ENCODE assay signal across 8 cellular contexts in genomic region chr9:22158983-22159382, GRCh38.
DNase-seq lines count a peak whose midpoint lies in the region; ATAC-seq and TF ChIP-seq lines count a peak whose summit lies in the region.

No MANE protein-coding gene starts in this region.

- no peak overlapping the region for H3K27ac ChIP-seq in effector memory CD4-positive, alpha-beta T cell (ENCODE audit: insufficient read depth, low read length, poor library complexity, severe bottlenecking)
- no peak overlapping the region for H3K27ac ChIP-seq in H9 (ENCODE audit: insufficient read length, low read depth, low read length)

- no peaks in the 10 kb centered on the region for H3K36me3 ChIP-seq in effector memory CD4-positive, alpha-beta T cell (ENCODE audit: control insufficient read depth, insufficient read depth, low read length)

- no peaks in the 10 kb centered on the region for H3K79me2 ChIP-seq in H9 (ENCODE audit: insufficient read depth, low read length)

- H3T11ph ChIP-seq in H9 (ENCODE audit: low read length), result no peak overlapping the region

- no peak overlapping the region for H2AFZ ChIP-seq in H9 (ENCODE audit: low read length)

- intact Hi-C loops in Right ventricle myocardium superior (cut with DNase I) (no loop called here), sciatic nerve (cut with DNase I) (no loop called here)

- H3K27me3 Mint-ChIP-seq in HFFc6 (ENCODE audit: insufficient read depth) (no peaks in the 10 kb centered on the region), H9 (ENCODE audit: low read depth) (no peaks in the 10 kb centered on the region)
- H3K27me3 Mint-ChIP-seq in activated naive CD4-positive, alpha-beta T cell treated with anti-CD3 and anti-CD28 coated beads, Interleukin-2, amount 10 ng/mL, durations not matched to agents 7 days and 5 days, result peaks cover 27% of the 10 kb centered on the region

- TF ChIP-seq CTCF in HFFc6 (IDR thresholded peaks at IDR 0.05), result no peak
- no peak for TF ChIP-seq CTCF in H9 (conservative IDR thresholded peaks at IDR 0.05)

- no peak overlapping the region for H3K23ac ChIP-seq in H9 (ENCODE audit: insufficient read length, low read depth, low read length)

- H2BK5ac ChIP-seq in H9 (ENCODE audit: insufficient read length, low read length), result no peak overlapping the region

- no peaks in the 10 kb centered on the region for H3K4me1 ChIP-seq in effector memory CD4-positive, alpha-beta T cell (ENCODE audit: control insufficient read depth, insufficient read depth, low read length, poor library complexity, severe bottlenecking)
- no peaks in the 10 kb centered on the region for H3K4me1 ChIP-seq in H9 (ENCODE audit: insufficient read depth, low read length)

- H3K4me3 ChIP-seq in effector memory CD4-positive, alpha-beta T cell (ENCODE audit: insufficient read depth, low read depth, low read length, poor library complexity, severe bottlenecking), result no peak overlapping the region

- H3K36me3 Mint-ChIP-seq in HFFc6 (ENCODE audit: low read depth) (no peaks in the 10 kb centered on the region), H9 (ENCODE audit: insufficient read depth in 1 of 3, low read depth in 3 of 3) (no peaks in the 10 kb centered on the region)
- no peaks in the 10 kb centered on the region for H3K36me3 Mint-ChIP-seq in activated naive CD4-positive, alpha-beta T cell treated with anti-CD3 and anti-CD28 coated beads, Interleukin-2, amount 10 ng/mL, durations not matched to agents 7 days and 5 days

- H2AK5ac ChIP-seq in H9 (ENCODE audit: insufficient read length, low read length), result no peak overlapping the region

- no peaks in the 10 kb centered on the region for H3K27me3 ChIP-seq in effector memory CD4-positive, alpha-beta T cell (replicated peaks; ENCODE audit: control insufficient read depth, insufficient read depth, low read length, poor library complexity, severe bottlenecking)
- no peaks in the 10 kb centered on the region for H3K27me3 ChIP-seq in H9 (ENCODE audit: insufficient read depth, low read length)

- no peak overlapping the region for H4K91ac ChIP-seq in H9 (ENCODE audit: insufficient read length, low read depth, low read length)

- H3K4me1 Mint-ChIP-seq in HFFc6 (ENCODE audit: low read depth), result peaks cover 41% of the 10 kb centered on the region
- no peaks in the 10 kb centered on the region for H3K4me1 Mint-ChIP-seq in H9
- no peaks in the 10 kb centered on the region for H3K4me1 Mint-ChIP-seq in activated naive CD4-positive, alpha-beta T cell treated with anti-CD3 and anti-CD28 coated beads, Interleukin-2, amount 10 ng/mL, durations not matched to agents 7 days and 5 days

- no peaks in the 10 kb centered on the region for H3K23me2 ChIP-seq in H9 (ENCODE audit: insufficient read length, low read depth, low read length, poor library complexity, severe bottlenecking)

- no peak overlapping the region for H3K18ac ChIP-seq in H9 (ENCODE audit: insufficient read length, low read depth, low read length)

- ATAC-seq in Right ventricle myocardium superior (ENCODE audit: poor library complexity), result peak; percentile 92
- ATAC-seq in sciatic nerve, result peak; percentile 93

- H4K20me1 ChIP-seq in H9 (ENCODE audit: control insufficient read depth, insufficient read depth, insufficient read length), result no peaks in the 10 kb centered on the region

- H3K79me1 ChIP-seq in H9 (ENCODE audit: insufficient read depth, low read depth, low read length, poor library complexity, severe bottlenecking), result no peaks in the 10 kb centered on the region

- no CpG with 5 or more reads among the region's 3 CpGs for WGBS in H9 (ENCODE audit: extremely low coverage, insufficient read length, low lambda C conversion rate)

- H4K5ac ChIP-seq in H9 (ENCODE audit: insufficient read length, low read depth, low read length), result no peak overlapping the region

- no peak overlapping the region for H2BK120ac ChIP-seq in H9 (ENCODE audit: low read depth, low read length, poor library complexity, severe bottlenecking)

- no peaks in the 10 kb centered on the region for H3K9me3 ChIP-seq in effector memory CD4-positive, alpha-beta T cell (ENCODE audit: control insufficient read depth, low read length)
- H3K9me3 ChIP-seq in H9 (ENCODE audit: control insufficient read depth, low read depth, low read length), result no peaks in the 10 kb centered on the region

- no peaks in the 10 kb centered on the region for H3K9me3 Mint-ChIP-seq in HFFc6
- H3K9me3 Mint-ChIP-seq in H9, result no peaks in the 10 kb centered on the region
- no peaks in the 10 kb centered on the region for H3K9me3 Mint-ChIP-seq in activated naive CD4-positive, alpha-beta T cell treated with anti-CD3 and anti-CD28 coated beads, Interleukin-2, amount 10 ng/mL, durations not matched to agents 7 days and 5 days

- CTCF ChIA-PET in activated naive CD4-positive, alpha-beta T cell treated with anti-CD3 and anti-CD28 coated beads, Interleukin-2, amount 10 ng/mL, durations not matched to agents 7 days and 5 days (lab: Charles Lee), result interaction anchor here (1.1 kb wide), 1 partner anchor 12 kb away, joined by 3 read pairs; no protein-coding TSS in a partner anchor

- H2BK20ac ChIP-seq in H9 (ENCODE audit: low read depth, low read length, poor library complexity, severe bottlenecking), result no peak overlapping the region

- no peak overlapping the region for H3K9ac ChIP-seq in H9 (ENCODE audit: extremely low read depth, insufficient read length, low read length)

- H3K4me2 ChIP-seq in H9 (ENCODE audit: insufficient read depth, insufficient read length, low read length), result no peak overlapping the region

- H3K14ac ChIP-seq in H9 (ENCODE audit: insufficient read depth, low read length), result no peak overlapping the region

- H4K8ac ChIP-seq in H9 (replicated peaks; ENCODE audit: insufficient read length, low read depth, low read length), result no peak overlapping the region

- peak overlapping the region; percentile 54 for H3K27ac Mint-ChIP-seq in HFFc6
- H3K27ac Mint-ChIP-seq in H9, result peak overlapping the region in 1 of 3 experiments; percentile 70; a peak in 1 of 7 replicates
- H3K27ac Mint-ChIP-seq in activated naive CD4-positive, alpha-beta T cell treated with anti-CD3 and anti-CD28 coated beads, Interleukin-2, amount 10 ng/mL, durations not matched to agents 7 days and 5 days, result no peak overlapping the region

- no peak overlapping the region for H2BK12ac ChIP-seq in H9 (ENCODE audit: insufficient read length, low read depth, low read length)

- H3K4me3 Mint-ChIP-seq in HFFc6 (peak overlapping the region; percentile 14; the same call in 1 of the 2 replicates), H9 (no peak overlapping the region)
- H3K4me3 Mint-ChIP-seq in activated naive CD4-positive, alpha-beta T cell treated with anti-CD3 and anti-CD28 coated beads, Interleukin-2, amount 10 ng/mL, durations not matched to agents 7 days and 5 days, result no peak overlapping the region

- H3K4ac ChIP-seq in H9 (ENCODE audit: low read depth, low read length), result no peak overlapping the region

- H3K56ac ChIP-seq in H9 (ENCODE audit: insufficient read length, low read depth, low read length), result no peak overlapping the region

- DNase-seq in HFFc6, result peak; percentile 13
- peak; percentile 85 for DNase-seq in SKM-1 treated with dmso at 0.1 percent for 144 hours (lab: John Stamatoyannopoulos, UW; ENCODE audit: unreplicated experiment)
- peak; percentile 53 for DNase-seq in Right ventricle myocardium superior
- DNase-seq in sciatic nerve (ENCODE audit: low spot score), result no peak
- DNase-seq in GOT3 (lab: John Stamatoyannopoulos, UW), result no peak
- DNase-seq in effector memory CD4-positive, alpha-beta T cell, result no peak
- DNase-seq in H9, result no peak
- DNase-seq in activated naive CD4-positive, alpha-beta T cell treated with anti-CD3 and anti-CD28 coated beads, Interleukin-2, amount 10 ng/mL, durations not matched to agents 7 days and 5 days, result no peak

- no peak overlapping the region for H2BK15ac ChIP-seq in H9 (ENCODE audit: low read depth, low read length)

Comparison
In these comparisons a context has a peak if more than half of its experiments do, and no peak if none do; other contexts are left out.
1. DNase-seq: peak in HFFc6 (single experiment), SKM-1 treated with dmso at 0.1 percent for 144 hours (single experiment) and Right ventricle myocardium superior (single experiment); none in sciatic nerve (single experiment), GOT3 (single experiment), effector memory CD4-positive, alpha-beta T cell (0 of 3), H9 (single experiment) and activated naive CD4-positive, alpha-beta T cell treated with anti-CD3 and anti-CD28 coated beads, Interleukin-2, amount 10 ng/mL, durations not matched to agents 7 days and 5 days (single experiment).